In the genomic region with DNA sequence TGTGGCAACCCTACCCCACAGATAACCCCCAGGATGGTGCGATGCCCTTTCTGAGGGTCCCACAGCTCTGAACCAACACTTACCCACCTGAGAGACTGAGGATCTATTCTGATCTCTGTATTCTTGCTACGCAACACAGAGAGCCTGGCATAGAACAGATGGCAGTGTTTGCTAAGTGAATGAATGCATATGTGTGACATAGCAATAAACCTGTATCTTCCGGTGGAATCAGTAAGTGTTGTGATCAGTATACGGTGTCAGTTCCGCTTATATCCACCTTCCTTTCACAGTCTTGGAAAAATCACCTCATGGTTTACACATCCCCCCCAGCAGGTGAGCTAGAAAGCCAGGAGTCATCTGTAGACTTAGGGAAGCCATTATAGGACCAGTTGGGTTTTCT, we compare ENCODE assay signal across 8 cellular contexts. TPM values are rescaled to one million over a fixed set of nuclear protein-coding genes. Genes with fewer than 3 reads are reported as not detected.
DNase-seq lines count a peak whose midpoint lies in the region; ATAC-seq, FAIRE-seq and TF ChIP-seq lines count a peak whose summit lies in the region.

No MANE protein-coding gene starts in this region.

- no peak for ATAC-seq in HG03520 (IDR thresholded peaks at IDR 0.05; ENCODE audit: unreplicated experiment)

- H3K27me3 ChIP-seq in H7 (ENCODE audit: control insufficient read depth, insufficient read depth, low read length): peaks cover 12% of the 10 kb centered on the region

- H3K27ac Mint-ChIP-seq in endothelial cell (ENCODE audit: unreplicated experiment): no peak overlapping the region

- CTCF ChIA-PET in HEK293T (lab: Yijun Ruan, JAX): interaction anchor here (0.6 to 1.0 kb wide), 2 partner anchors 23 to 122 kb away, joined by 3 to 4 read pairs; no protein-coding TSS in a partner anchor

- peak overlapping the region; percentile 47 for H3K4me3 Mint-ChIP-seq in endothelial cell (ENCODE audit: unreplicated experiment)

- peaks cover 6% of the 10 kb centered on the region for H3K4me1 Mint-ChIP-seq in endothelial cell (ENCODE audit: unreplicated experiment)

- H3K36me3 ChIP-seq in H7 (replicated peaks; ENCODE audit: control insufficient read depth, insufficient read depth, low read length): no peaks in the 10 kb centered on the region

- H3K4me3 ChIP-seq in H7 (ENCODE audit: insufficient read depth, low read depth, low read length) (peak overlapping the region; percentile 45; the same call in 1 of the 2 replicates), retinal pigment epithelial cell (ENCODE audit: low read length) (peak overlapping the region; percentile 49)

- DNase-seq in H7: no peak
- peak; percentile 30 for DNase-seq in NCI-H524 treated with DMSO at 0.1 percent for 48 hours (lab: John Stamatoyannopoulos, UW)
- no peak for DNase-seq in endothelial cell (ENCODE audit: low spot score)
- DNase-seq in retinal pigment epithelial cell (ENCODE audit: low read depth): no peak
- DNase-seq in GM12892 (ENCODE audit: insufficient read length): no peak
- no peak for DNase-seq in HEK293T (ENCODE audit: extremely low spot score)
- DNase-seq in islet precursor cell: no peak

- FAIRE-seq in GM12892 (lab: Jason Lieb, UNC): no peak

- H3K27me3 Mint-ChIP-seq in endothelial cell (ENCODE audit: unreplicated experiment): peaks cover 7% of the 10 kb centered on the region

- H3K36me3 Mint-ChIP-seq in endothelial cell (ENCODE audit: low read depth, unreplicated experiment): no peaks in the 10 kb centered on the region

- TF ChIP-seq CTCF in endothelial cell (IDR thresholded peaks at IDR 0.05; ENCODE audit: unreplicated experiment): no peak
- no peak for TF ChIP-seq CTCF in retinal pigment epithelial cell (conservative IDR thresholded peaks at IDR 0.05; ENCODE audit: low read depth, low read length)

- TF ChIP-seq POLR2A in GM12892 (IDR thresholded peaks at IDR 0.05; ENCODE audit: low read depth, low read length): no peak

- POLR2A ChIA-PET in HEK293T (lab: Yijun Ruan, JAX): interaction anchor here (1.2 kb wide), 1 partner anchor 17 kb away, joined by 3 read pairs; a partner anchor contains a TSS

- no peaks in the 10 kb centered on the region for H3K9me3 Mint-ChIP-seq in endothelial cell (ENCODE audit: unreplicated experiment)

TF ChIP-seq in HEK293T, 16 proteins besides CTCF, POLR2A, EP300 and RAD21:
- TF ChIP-seq, protein P1, sequence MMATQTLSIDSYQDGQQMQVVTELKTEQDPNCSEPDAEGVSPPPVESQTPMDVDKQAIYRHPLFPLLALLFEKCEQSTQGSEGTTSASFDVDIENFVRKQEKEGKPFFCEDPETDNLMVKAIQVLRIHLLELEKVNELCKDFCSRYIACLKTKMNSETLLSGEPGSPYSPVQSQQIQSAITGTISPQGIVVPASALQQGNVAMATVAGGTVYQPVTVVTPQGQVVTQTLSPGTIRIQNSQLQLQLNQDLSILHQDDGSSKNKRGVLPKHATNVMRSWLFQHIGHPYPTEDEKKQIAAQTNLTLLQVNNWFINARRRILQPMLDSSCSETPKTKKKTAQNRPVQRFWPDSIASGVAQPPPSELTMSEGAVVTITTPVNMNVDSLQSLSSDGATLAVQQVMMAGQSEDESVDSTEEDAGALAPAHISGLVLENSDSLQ (IDR thresholded peaks at IDR 0.05): no peak
- TF ChIP-seq HDGF (IDR thresholded peaks at IDR 0.05; ENCODE audit: borderline replicate concordance) (no peak), NFRKB (IDR thresholded peaks at IDR 0.05) (no peak), ZNF384 (IDR thresholded peaks at IDR 0.05) (no peak), FOXA1 (IDR thresholded peaks at IDR 0.05) (no peak), LEF1 (IDR thresholded peaks at IDR 0.05; ENCODE audit: borderline replicate concordance) (no peak), ELF4 (IDR thresholded peaks at IDR 0.05) (no peak)
TF ChIP-seq in HEK293T: peak in this region for 0.

RNA-seq across cellular contexts. Expression of a gene that starts 5.9 kb away (rescaled TPM):
- 109 and 156 TPM in 2 replicates for total RNA-seq in H7 (2014; rRNA removed; shearing (Covaris generic))
- 81.1 TPM for total RNA-seq in endothelial cell (ENCODE audit: unreplicated experiment)
- 97.8 TPM for polyA plus RNA-seq in GM12892 (2012; ENCODE audit: missing spikeins)

RNA-seq across cellular contexts. Expression of a gene that starts 17.4 kb away (rescaled TPM):
- 0.69 and 2.0 TPM in 2 replicates for total RNA-seq in H7 (2014; rRNA removed; shearing (Covaris generic))
- total RNA-seq in endothelial cell (ENCODE audit: unreplicated experiment): 0.97 TPM
- 0.70 TPM for polyA plus RNA-seq in GM12892 (2012; ENCODE audit: missing spikeins)

RNA-seq across cellular contexts. Expression of a gene that starts 17.6 kb away (rescaled TPM):
- 28.3 and 30.6 TPM in 2 replicates for total RNA-seq in H7 (2014; rRNA removed; shearing (Covaris generic))
- 55.6 TPM for total RNA-seq in endothelial cell (ENCODE audit: unreplicated experiment)
- polyA plus RNA-seq in GM12892 (2012; ENCODE audit: missing spikeins): 60.2 TPM
